8 cellular contexts compared by ENCODE assay signal in the genomic region with DNA sequence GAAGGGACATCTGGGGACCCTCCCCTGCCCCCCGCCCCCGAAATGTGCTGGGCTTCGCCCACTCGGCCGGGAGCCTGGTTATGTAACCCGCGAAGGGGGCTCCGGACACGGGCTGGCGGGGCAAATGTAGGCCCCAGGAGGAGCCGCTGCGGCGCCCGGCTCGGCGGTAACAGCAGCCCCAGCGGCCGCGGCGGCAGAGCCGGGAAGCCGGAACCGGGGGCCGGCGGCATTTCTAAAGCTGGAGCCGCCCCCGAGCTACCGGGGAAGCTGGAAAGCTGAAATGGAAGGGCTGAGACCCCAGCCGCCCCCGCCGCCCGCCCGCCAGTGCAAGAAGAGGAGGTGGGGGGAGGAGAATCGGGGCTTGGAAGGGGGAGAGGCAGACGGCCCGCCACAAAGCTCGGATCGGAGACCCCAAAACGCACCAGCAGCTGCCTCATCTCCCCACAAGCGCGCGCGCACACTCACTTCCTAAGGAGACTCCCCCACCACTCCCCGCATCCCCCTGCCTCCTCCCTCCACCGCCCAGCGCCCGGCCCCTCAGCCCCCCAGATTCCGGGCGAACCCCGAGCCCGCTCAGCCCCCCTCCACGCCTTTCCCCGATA.
DNase-seq lines count a peak whose midpoint lies in the region; ATAC-seq and TF ChIP-seq lines count a peak whose summit lies in the region.

No MANE protein-coding gene starts in this region.

- H3K27ac ChIP-seq in parathyroid adenoma = peak overlapping the region; percentile 86

- H2AFZ ChIP-seq in parathyroid adenoma = peak overlapping the region; percentile 56

- H3K4me3 ChIP-seq in parathyroid adenoma (ENCODE audit: low read depth, low read length) = peak overlapping the region; percentile 76

- TF ChIP-seq CTCF in parathyroid adenoma (IDR thresholded peaks at IDR 0.05) = no peak

- H3K4me1 ChIP-seq in ES-I3 (ENCODE audit: insufficient read depth, low read length) (peaks cover 34% of the 10 kb centered on the region), parathyroid adenoma (peaks cover 23% of the 10 kb centered on the region)

- no peaks in the 10 kb centered on the region for H3K79me2 ChIP-seq in parathyroid adenoma

- H3K4me2 ChIP-seq in parathyroid adenoma (ENCODE audit: low read length) = peak overlapping the region; percentile 95

- DNase-seq in NCI-H1105 (lab: John Stamatoyannopoulos, UW) (peak; percentile 41), globus pallidus (ENCODE audit: low spot score) (peak; percentile 56), NCI-H2196 (lab: John Stamatoyannopoulos, UW; ENCODE audit: unreplicated experiment) (no peak)
- peak; percentile 19 for DNase-seq in activated gamma-delta T cell treated with anti-CD3 and anti-CD28 coated beads, Interleukin-2, amount 50 U/mL, for 16 hours (ENCODE audit: low read depth)

- no peaks in the 10 kb centered on the region for H3K27me3 ChIP-seq in parathyroid adenoma (ENCODE audit: control insufficient read depth, insufficient read depth, low read length)

- ATAC-seq in GM21737 (IDR thresholded peaks at IDR 0.05; ENCODE audit: unreplicated experiment) (no peak), HG03025 (IDR thresholded peaks at IDR 0.05; ENCODE audit: low FRiP score, unreplicated experiment) (no peak)

- peaks cover 13% of the 10 kb centered on the region for H3K36me3 ChIP-seq in ES-I3 (ENCODE audit: insufficient read depth, low read length)
- H3K36me3 ChIP-seq in parathyroid adenoma (ENCODE audit: control insufficient read depth, insufficient read depth, low read length) = no peaks in the 10 kb centered on the region

- peak overlapping the region; percentile 97 for H3K9ac ChIP-seq in ES-I3 (ENCODE audit: low read depth, low read length)
- H3K9ac ChIP-seq in parathyroid adenoma = peak overlapping the region; percentile 5

- H3K9me3 ChIP-seq in ES-I3 (ENCODE audit: control insufficient read depth, insufficient read depth, low read length) (no peaks in the 10 kb centered on the region), parathyroid adenoma (ENCODE audit: control insufficient read depth, low read length) (no peaks in the 10 kb centered on the region)
